In the genomic region with DNA sequence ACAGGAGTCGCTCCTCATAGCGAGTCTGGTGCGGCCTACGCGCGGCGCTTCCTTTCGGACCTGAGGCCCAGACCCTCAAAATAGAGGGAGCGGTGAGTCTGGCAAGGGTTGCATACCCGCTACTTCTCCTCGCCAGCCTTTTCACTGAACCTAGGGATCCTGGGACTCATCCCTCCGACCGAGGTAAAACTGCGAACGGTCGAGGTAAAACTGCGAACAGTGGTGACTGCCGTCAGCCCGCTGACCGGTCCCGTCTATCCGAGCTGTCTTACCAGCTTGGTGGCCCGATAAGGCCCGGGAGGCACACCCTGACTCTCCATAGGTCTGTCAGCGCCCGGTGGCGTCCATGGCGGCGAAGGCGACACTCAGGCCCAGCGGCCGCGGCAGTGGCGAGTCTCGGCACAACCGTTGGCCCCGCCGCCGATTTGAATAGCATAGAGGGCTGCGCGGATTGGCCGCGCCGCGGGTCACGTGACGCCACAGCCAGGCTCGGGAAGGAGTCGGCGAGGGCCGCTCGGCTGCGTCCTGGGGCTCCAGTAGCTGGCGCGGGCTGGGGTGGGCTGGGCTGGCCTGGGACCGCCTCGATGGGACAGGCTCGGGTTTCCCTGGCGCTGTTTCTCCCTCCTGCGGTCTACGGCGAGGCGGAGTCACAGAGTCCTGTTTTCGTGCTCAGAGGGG, we compare ENCODE assay signal across 1 cellular context.
A peak's percentile ranks its signal among the peaks of the same experiment; 100 is the strongest.
TF ChIP-seq lines count a peak whose summit lies in the region.

A gene with protein sequence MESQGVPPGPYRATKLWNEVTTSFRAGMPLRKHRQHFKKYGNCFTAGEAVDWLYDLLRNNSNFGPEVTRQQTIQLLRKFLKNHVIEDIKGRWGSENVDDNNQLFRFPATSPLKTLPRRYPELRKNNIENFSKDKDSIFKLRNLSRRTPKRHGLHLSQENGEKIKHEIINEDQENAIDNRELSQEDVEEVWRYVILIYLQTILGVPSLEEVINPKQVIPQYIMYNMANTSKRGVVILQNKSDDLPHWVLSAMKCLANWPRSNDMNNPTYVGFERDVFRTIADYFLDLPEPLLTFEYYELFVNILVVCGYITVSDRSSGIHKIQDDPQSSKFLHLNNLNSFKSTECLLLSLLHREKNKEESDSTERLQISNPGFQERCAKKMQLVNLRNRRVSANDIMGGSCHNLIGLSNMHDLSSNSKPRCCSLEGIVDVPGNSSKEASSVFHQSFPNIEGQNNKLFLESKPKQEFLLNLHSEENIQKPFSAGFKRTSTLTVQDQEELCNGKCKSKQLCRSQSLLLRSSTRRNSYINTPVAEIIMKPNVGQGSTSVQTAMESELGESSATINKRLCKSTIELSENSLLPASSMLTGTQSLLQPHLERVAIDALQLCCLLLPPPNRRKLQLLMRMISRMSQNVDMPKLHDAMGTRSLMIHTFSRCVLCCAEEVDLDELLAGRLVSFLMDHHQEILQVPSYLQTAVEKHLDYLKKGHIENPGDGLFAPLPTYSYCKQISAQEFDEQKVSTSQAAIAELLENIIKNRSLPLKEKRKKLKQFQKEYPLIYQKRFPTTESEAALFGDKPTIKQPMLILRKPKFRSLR (minus strand): TSS at position 403 of the 678 bp plus-strand sequence. CDS start 83 bp downstream, at position 320.

TF ChIP-seq in HepG2, 621 proteins besides CTCF, POLR2A, EP300 and RAD21 (continued from another document and continues in another):
- TF ChIP-seq YY1 (IDR thresholded peaks at IDR 0.05; ENCODE audit: insufficient read depth, insufficient replicate concordance, low read depth, low read length) (peak; percentile 76), SNAI1 (CRISPR knock-in tag; IDR thresholded peaks at IDR 0.05; ENCODE audit: borderline replicate concordance) (peak; percentile 71; the same call in 1 of the 2 replicates), ATF1 (CRISPR knock-in tag; IDR thresholded peaks at IDR 0.05) (no peak), ZMYM3 (CRISPR knock-in tag; IDR thresholded peaks at IDR 0.05) (0 out of 2 replicates have a peak, but pooled peaks have one; percentile 11), SMARCE1 (IDR thresholded peaks at IDR 0.05; ENCODE audit: borderline replicate concordance) (no peak), ZNF530 (CRISPR knock-in tag; IDR thresholded peaks at IDR 0.05; ENCODE audit: low read depth) (no peak), TBP (CRISPR knock-in tag; IDR thresholded peaks at IDR 0.05) (no peak), SMYD3 (CRISPR knock-in tag; IDR thresholded peaks at IDR 0.05) (0 out of 2 replicates have a peak, but pooled peaks have one; percentile 15), ZSCAN9 (CRISPR knock-in tag; IDR thresholded peaks at IDR 0.05; ENCODE audit: borderline replicate concordance) (0 out of 2 replicates have a peak, but pooled peaks have one; percentile 12), NFKBIZ (CRISPR knock-in tag; IDR thresholded peaks at IDR 0.05) (no peak), ZNF230 (CRISPR knock-in tag; IDR thresholded peaks at IDR 0.05) (peak; percentile 72; the same call in 1 of the 2 replicates), ZNF543 (CRISPR knock-in tag; IDR thresholded peaks at IDR 0.05) (no peak; the same call in 1 of the 2 replicates), ZNF350 (CRISPR knock-in tag; IDR thresholded peaks at IDR 0.05; ENCODE audit: borderline replicate concordance, low read depth) (peak; percentile 49; the same call in 1 of the 2 replicates), ZNF678 (CRISPR knock-in tag; IDR thresholded peaks at IDR 0.05) (0 out of 2 replicates have a peak, but pooled peaks have one; percentile 67), ZSCAN29 (CRISPR knock-in tag; conservative IDR thresholded peaks at IDR 0.05) (0 out of 2 replicates have a peak, but pooled peaks have one; percentile 58), MEIS2 (CRISPR knock-in tag; IDR thresholded peaks at IDR 0.05) (no peak), ZSCAN30 (CRISPR knock-in tag; IDR thresholded peaks at IDR 0.05) (no peak), ARID2 (CRISPR knock-in tag; IDR thresholded peaks at IDR 0.05; ENCODE audit: borderline replicate concordance) (0 out of 2 replicates have a peak, but pooled peaks have one; percentile 64), ZFP36L1 (CRISPR knock-in tag; IDR thresholded peaks at IDR 0.05) (peak; percentile 23; the same call in 1 of the 2 replicates), SP5 (CRISPR knock-in tag; IDR thresholded peaks at IDR 0.05; ENCODE audit: borderline replicate concordance, low read depth) (no peak), PITX1 (CRISPR knock-in tag; IDR thresholded peaks at IDR 0.05) (0 out of 2 replicates have a peak, but pooled peaks have one; percentile 53), ZFP82 (CRISPR knock-in tag; IDR thresholded peaks at IDR 0.05; ENCODE audit: borderline replicate concordance) (no peak), HNF4G (IDR thresholded peaks at IDR 0.05; ENCODE audit: borderline replicate concordance, low read depth, low read length) (no peak), HNF4G (CRISPR knock-in tag; IDR thresholded peaks at IDR 0.05; ENCODE audit: borderline replicate concordance, low read depth) (no peak), REL (CRISPR knock-in tag; conservative IDR thresholded peaks at IDR 0.05) (0 out of 2 replicates have a peak, but pooled peaks have one; percentile 44), NBN (conservative IDR thresholded peaks at IDR 0.05) (no peak), ZNF101 (CRISPR knock-in tag; IDR thresholded peaks at IDR 0.05; ENCODE audit: borderline replicate concordance, low read depth) (no peak), NFIC (IDR thresholded peaks at IDR 0.05; ENCODE audit: low read length) (no peak), HNRNPH1 (optimal IDR thresholded peaks at IDR 0.05; ENCODE audit: low read depth, low read length) (no peak), ZMYM2 (CRISPR knock-in tag; IDR thresholded peaks at IDR 0.05) (no peak), ZNF441 (CRISPR knock-in tag; IDR thresholded peaks at IDR 0.05; ENCODE audit: borderline replicate concordance) (no peak), ZNF724P (CRISPR knock-in tag; IDR thresholded peaks at IDR 0.05; ENCODE audit: borderline replicate concordance) (peak; percentile 89; the same call in 1 of the 2 replicates), EZH2 (conservative IDR thresholded peaks at IDR 0.05; ENCODE audit: low read depth, low read length) (no peak), MED8 (CRISPR knock-in tag; IDR thresholded peaks at IDR 0.05; ENCODE audit: insufficient replicate concordance) (no peak), PHF21A (CRISPR knock-in tag; IDR thresholded peaks at IDR 0.05) (peak; percentile 79; the same call in 1 of the 2 replicates), HCFC1 (IDR thresholded peaks at IDR 0.05; ENCODE audit: low read depth, low read length) (no peak), TAF1 (CRISPR knock-in tag; IDR thresholded peaks at IDR 0.05) (peak; percentile 76), ZNF749 (CRISPR knock-in tag; IDR thresholded peaks at IDR 0.05; ENCODE audit: borderline replicate concordance) (0 out of 2 replicates have a peak, but pooled peaks have one; percentile 70), NFATC3 (CRISPR knock-in tag; IDR thresholded peaks at IDR 0.05) (no peak)
- TF ChIP-seq, protein P1, sequence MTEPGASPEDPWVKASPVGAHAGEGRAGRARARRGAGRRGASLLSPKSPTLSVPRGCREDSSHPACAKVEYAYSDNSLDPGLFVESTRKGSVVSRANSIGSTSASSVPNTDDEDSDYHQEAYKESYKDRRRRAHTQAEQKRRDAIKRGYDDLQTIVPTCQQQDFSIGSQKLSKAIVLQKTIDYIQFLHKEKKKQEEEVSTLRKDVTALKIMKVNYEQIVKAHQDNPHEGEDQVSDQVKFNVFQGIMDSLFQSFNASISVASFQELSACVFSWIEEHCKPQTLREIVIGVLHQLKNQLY (CRISPR knock-in tag; IDR thresholded peaks at IDR 0.05): no peak
- TF ChIP-seq, protein P2, sequence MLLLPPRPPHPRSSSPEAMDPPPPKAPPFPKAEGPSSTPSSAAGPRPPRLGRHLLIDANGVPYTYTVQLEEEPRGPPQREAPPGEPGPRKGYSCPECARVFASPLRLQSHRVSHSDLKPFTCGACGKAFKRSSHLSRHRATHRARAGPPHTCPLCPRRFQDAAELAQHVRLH (CRISPR knock-in tag; IDR thresholded peaks at IDR 0.05; ENCODE audit: borderline replicate concordance, low read depth): no peak; the same call in 1 of the 2 replicates
- TF ChIP-seq, protein P3, sequence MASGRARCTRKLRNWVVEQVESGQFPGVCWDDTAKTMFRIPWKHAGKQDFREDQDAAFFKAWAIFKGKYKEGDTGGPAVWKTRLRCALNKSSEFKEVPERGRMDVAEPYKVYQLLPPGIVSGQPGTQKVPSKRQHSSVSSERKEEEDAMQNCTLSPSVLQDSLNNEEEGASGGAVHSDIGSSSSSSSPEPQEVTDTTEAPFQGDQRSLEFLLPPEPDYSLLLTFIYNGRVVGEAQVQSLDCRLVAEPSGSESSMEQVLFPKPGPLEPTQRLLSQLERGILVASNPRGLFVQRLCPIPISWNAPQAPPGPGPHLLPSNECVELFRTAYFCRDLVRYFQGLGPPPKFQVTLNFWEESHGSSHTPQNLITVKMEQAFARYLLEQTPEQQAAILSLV (CRISPR knock-in tag; IDR thresholded peaks at IDR 0.05; ENCODE audit: borderline replicate concordance): no peak
- TF ChIP-seq, protein P4, sequence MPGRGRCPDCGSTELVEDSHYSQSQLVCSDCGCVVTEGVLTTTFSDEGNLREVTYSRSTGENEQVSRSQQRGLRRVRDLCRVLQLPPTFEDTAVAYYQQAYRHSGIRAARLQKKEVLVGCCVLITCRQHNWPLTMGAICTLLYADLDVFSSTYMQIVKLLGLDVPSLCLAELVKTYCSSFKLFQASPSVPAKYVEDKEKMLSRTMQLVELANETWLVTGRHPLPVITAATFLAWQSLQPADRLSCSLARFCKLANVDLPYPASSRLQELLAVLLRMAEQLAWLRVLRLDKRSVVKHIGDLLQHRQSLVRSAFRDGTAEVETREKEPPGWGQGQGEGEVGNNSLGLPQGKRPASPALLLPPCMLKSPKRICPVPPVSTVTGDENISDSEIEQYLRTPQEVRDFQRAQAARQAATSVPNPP (CRISPR knock-in tag; IDR thresholded peaks at IDR 0.05): peak; percentile 92
- TF ChIP-seq, protein P5, sequence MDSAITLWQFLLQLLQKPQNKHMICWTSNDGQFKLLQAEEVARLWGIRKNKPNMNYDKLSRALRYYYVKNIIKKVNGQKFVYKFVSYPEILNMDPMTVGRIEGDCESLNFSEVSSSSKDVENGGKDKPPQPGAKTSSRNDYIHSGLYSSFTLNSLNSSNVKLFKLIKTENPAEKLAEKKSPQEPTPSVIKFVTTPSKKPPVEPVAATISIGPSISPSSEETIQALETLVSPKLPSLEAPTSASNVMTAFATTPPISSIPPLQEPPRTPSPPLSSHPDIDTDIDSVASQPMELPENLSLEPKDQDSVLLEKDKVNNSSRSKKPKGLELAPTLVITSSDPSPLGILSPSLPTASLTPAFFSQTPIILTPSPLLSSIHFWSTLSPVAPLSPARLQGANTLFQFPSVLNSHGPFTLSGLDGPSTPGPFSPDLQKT (CRISPR knock-in tag; IDR thresholded peaks at IDR 0.05; ENCODE audit: borderline replicate concordance): no peak
- TF ChIP-seq, protein P6, sequence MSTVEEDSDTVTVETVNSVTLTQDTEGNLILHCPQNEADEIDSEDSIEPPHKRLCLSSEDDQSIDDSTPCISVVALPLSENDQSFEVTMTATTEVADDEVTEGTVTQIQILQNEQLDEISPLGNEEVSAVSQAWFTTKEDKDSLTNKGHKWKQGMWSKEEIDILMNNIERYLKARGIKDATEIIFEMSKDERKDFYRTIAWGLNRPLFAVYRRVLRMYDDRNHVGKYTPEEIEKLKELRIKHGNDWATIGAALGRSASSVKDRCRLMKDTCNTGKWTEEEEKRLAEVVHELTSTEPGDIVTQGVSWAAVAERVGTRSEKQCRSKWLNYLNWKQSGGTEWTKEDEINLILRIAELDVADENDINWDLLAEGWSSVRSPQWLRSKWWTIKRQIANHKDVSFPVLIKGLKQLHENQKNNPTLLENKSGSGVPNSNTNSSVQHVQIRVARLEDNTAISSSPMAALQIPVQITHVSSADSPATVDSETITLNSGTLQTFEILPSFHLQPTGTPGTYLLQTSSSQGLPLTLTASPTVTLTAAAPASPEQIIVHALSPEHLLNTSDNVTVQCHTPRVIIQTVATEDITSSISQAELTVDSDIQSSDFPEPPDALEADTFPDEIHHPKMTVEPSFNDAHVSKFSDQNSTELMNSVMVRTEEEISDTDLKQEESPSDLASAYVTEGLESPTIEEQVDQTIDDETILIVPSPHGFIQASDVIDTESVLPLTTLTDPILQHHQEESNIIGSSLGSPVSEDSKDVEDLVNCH (CRISPR knock-in tag; IDR thresholded peaks at IDR 0.05): no peak
- TF ChIP-seq, protein P7, sequence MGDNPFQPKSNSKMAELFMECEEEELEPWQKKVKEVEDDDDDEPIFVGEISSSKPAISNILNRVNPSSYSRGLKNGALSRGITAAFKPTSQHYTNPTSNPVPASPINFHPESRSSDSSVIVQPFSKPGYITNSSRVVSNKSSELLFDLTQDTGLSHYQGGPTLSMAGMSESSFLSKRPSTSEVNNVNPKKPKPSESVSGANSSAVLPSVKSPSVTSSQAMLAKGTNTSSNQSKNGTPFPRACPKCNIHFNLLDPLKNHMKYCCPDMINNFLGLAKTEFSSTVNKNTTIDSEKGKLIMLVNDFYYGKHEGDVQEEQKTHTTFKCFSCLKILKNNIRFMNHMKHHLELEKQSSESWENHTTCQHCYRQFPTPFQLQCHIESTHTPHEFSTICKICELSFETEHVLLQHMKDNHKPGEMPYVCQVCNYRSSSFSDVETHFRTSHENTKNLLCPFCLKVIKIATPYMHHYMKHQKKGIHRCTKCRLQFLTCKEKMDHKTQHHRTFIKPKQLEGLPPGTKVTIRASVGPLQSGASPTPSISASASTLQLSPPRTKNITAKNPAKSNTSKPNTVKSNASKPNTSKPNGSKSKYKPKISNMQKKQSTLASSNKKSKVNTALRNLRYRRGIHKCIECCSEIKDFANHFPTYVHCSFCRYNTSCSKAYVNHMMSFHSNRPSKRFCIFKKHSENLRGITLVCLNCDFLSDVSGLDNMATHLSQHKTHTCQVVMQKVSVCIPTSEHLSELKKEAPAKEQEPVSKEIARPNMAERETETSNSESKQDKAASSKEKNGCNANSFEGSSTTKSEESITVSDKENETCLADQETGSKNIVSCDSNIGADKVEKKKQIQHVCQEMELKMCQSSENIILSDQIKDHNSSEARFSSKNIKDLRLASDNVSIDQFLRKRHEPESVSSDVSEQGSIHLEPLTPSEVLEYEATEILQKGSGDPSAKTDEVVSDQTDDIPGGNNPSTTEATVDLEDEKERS (CRISPR knock-in tag; IDR thresholded peaks at IDR 0.05): 0 out of 2 replicates have a peak, but pooled peaks have one; percentile 25
- TF ChIP-seq, protein P8, sequence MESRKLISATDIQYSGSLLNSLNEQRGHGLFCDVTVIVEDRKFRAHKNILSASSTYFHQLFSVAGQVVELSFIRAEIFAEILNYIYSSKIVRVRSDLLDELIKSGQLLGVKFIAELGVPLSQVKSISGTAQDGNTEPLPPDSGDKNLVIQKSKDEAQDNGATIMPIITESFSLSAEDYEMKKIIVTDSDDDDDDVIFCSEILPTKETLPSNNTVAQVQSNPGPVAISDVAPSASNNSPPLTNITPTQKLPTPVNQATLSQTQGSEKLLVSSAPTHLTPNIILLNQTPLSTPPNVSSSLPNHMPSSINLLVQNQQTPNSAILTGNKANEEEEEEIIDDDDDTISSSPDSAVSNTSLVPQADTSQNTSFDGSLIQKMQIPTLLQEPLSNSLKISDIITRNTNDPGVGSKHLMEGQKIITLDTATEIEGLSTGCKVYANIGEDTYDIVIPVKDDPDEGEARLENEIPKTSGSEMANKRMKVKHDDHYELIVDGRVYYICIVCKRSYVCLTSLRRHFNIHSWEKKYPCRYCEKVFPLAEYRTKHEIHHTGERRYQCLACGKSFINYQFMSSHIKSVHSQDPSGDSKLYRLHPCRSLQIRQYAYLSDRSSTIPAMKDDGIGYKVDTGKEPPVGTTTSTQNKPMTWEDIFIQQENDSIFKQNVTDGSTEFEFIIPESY (CRISPR knock-in tag; IDR thresholded peaks at IDR 0.05): no peak; the same call in 1 of the 2 replicates
- TF ChIP-seq, protein P9, sequence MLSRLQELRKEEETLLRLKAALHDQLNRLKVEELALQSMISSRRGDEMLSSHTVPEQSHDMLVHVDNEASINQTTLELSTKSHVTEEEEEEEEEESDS (CRISPR knock-in tag; IDR thresholded peaks at IDR 0.05; ENCODE audit: borderline replicate concordance): no peak
